Comparison of ENCODE assay signal across 8 cellular contexts in genomic region chr17:31858647-31859486, GRCh38. TPM values are rescaled to one million over a fixed set of nuclear protein-coding genes. Genes with fewer than 3 reads are reported as not detected.
DNase-seq lines count a peak whose midpoint lies in the region; ATAC-seq and TF ChIP-seq lines count a peak whose summit lies in the region.

Gene COPRS (minus strand): TSS chr17:31859244. CDS start chr17:31859199, 45 bp downstream.

- peak within 1 kb of the TSS; percentile 76 for H3K4me3 Mint-ChIP-seq in dendritic cell treated with granulocyte-macrophage colony-stimulating factor and Interleukin-4, amounts not matched to agents 40 ng/mL and 50 ng/mL, for 4 days

- peak within 1 kb of the TSS in 1 of 2 donors; percentile 77 for H3K27ac ChIP-seq in left lung

- no peaks in the 10 kb centered on the region for H3K9me3 ChIP-seq in left lung

- H3K4me1 Mint-ChIP-seq in dendritic cell treated with granulocyte-macrophage colony-stimulating factor and Interleukin-4, amounts not matched to agents 40 ng/mL and 50 ng/mL, for 4 days (ENCODE audit: low read depth), result peaks cover 29% of the 10 kb centered on the region

- peaks cover 11 to 26% of the 10 kb centered on the region in 2 donors for H3K4me1 ChIP-seq in left lung

- no peaks in the 10 kb centered on the region for H3K27me3 ChIP-seq in left lung

- peaks cover 0 to 25% of the 10 kb centered on the region in 2 donors for H3K36me3 ChIP-seq in left lung

- no peak for TF ChIP-seq CTCF in left lung (IDR thresholded peaks at IDR 0.05)

- no peaks in the 10 kb centered on the region for H3K27me3 Mint-ChIP-seq in dendritic cell treated with granulocyte-macrophage colony-stimulating factor and Interleukin-4, amounts not matched to agents 40 ng/mL and 50 ng/mL, for 4 days

- peak; percentile 55 for DNase-seq in NCI-H526 treated with DMSO at 0.1 percent for 48 hours (lab: John Stamatoyannopoulos, UW)
- peak; percentile 58 to 65 for DNase-seq in activated CD4-positive, alpha-beta T cell treated with anti-CD3 and anti-CD28 coated beads, Interleukin-2, amount 50 U/mL, for 24 hours (ENCODE audit: low read depth in 1 of 2, low spot score in 1 of 2)
- peak; percentile 92 to 97 for DNase-seq in left lung
- DNase-seq in stimulated activated CD4-positive, alpha-beta T cell treated with anti-CD3 and anti-CD28 coated beads, Interleukin-2, amount 100 ng/mL, for 4 hours (ENCODE audit: low read depth), result peak; percentile 74

- H3K4me3 ChIP-seq in left lung, result peak within 1 kb of the TSS; percentile 64 to 65

- peak; percentile 72 for ATAC-seq in GM18505 (IDR thresholded peaks at IDR 0.05; ENCODE audit: unreplicated experiment)
- peak; percentile 70 for ATAC-seq in HG03097 (IDR thresholded peaks at IDR 0.05; ENCODE audit: low FRiP score, unreplicated experiment)
- ATAC-seq in left lung, result peak; percentile 94
- ATAC-seq in HG02981 (IDR thresholded peaks at IDR 0.05; ENCODE audit: unreplicated experiment), result no peak

- TF ChIP-seq POLR2A in GM18505 (IDR thresholded peaks at IDR 0.05; ENCODE audit: borderline replicate concordance, extremely low read depth, insufficient read depth, insufficient read length), result peak; percentile 37

- H3K27ac Mint-ChIP-seq in dendritic cell treated with granulocyte-macrophage colony-stimulating factor and Interleukin-4, amounts not matched to agents 40 ng/mL and 50 ng/mL, for 4 days, result peak within 1 kb of the TSS; percentile 1

- peaks cover 44% of the 10 kb centered on the region for H3K36me3 Mint-ChIP-seq in dendritic cell treated with granulocyte-macrophage colony-stimulating factor and Interleukin-4, amounts not matched to agents 40 ng/mL and 50 ng/mL, for 4 days (ENCODE audit: low read depth)

- H3K9me3 Mint-ChIP-seq in dendritic cell treated with granulocyte-macrophage colony-stimulating factor and Interleukin-4, amounts not matched to agents 40 ng/mL and 50 ng/mL, for 4 days, result no peaks in the 10 kb centered on the region

- intact Hi-C loops in dendritic cell treated with granulocyte-macrophage colony-stimulating factor and Interleukin-4, amounts not matched to agents 40 ng/mL and 50 ng/mL, for 4 days (cut with micrococcal nuclease), result loop anchor here (5.0 kb wide), 2 partner anchors 43 to 307 kb away; partner anchors contain the start of gene UTP6
- intact Hi-C loops in left lung (cut with DNase I), result loop anchor here in 1 of 2 donors (10.0 kb wide), 1 partner anchor 424 kb away; no protein-coding TSS in a partner anchor

RNA-seq across cellular contexts. Expression of gene COPRS, which starts in this region (rescaled TPM):
- 10 to 100 TPM; 32.8 to 35.4 TPM for total RNA-seq in left lung
